Comparison of ENCODE assay signal across 8 cellular contexts in genomic region chr2:53715568-53715967, GRCh38. TPM values are rescaled to one million over a fixed set of nuclear protein-coding genes. Genes with fewer than 3 reads are reported as not detected.
A peak's percentile ranks its signal among the peaks of the same experiment; 100 is the strongest.
DNase-seq lines count a peak whose midpoint lies in the region; ATAC-seq, FAIRE-seq and TF ChIP-seq lines count a peak whose summit lies in the region.

No MANE protein-coding gene starts in this region.

- no peak overlapping the region for H2AFZ ChIP-seq in SK-N-SH (ENCODE audit: low read depth)

- CTCF ChIA-PET in SK-N-SH (lab: Yijun Ruan, JAX): interaction anchor here (0.6 to 1.3 kb wide), 8 partner anchors 8 to 1502 kb away, joined by 3 to 6 read pairs (median 3); partner anchors contain the start of gene CHAC2

- H3K27ac ChIP-seq in SK-N-SH (ENCODE audit: low read depth in 2 of 2, low read length in 1 of 2) (no peak overlapping the region), thyroid gland (no peak overlapping the region)

- no peak overlapping the region for H3K9ac ChIP-seq in SK-N-SH

- peaks cover 27% of the 10 kb centered on the region for H3K36me3 Mint-ChIP-seq in T-helper 2 cell treated with Interferon-gamma antibody and Interleukin-4, amounts not matched to agents 5 μg/mL and 100 μg/mL, for 36 hours (ENCODE audit: low read depth)

- H3K27ac Mint-ChIP-seq in T-helper 2 cell treated with Interferon-gamma antibody and Interleukin-4, amounts not matched to agents 5 μg/mL and 100 μg/mL, for 36 hours: no peak overlapping the region

- H3K9me2 ChIP-seq in SK-N-SH: no peaks in the 10 kb centered on the region

- H3K36me3 ChIP-seq in SK-N-SH (replicated peaks in 1 of 2; ENCODE audit: control insufficient read depth in 1 of 2, insufficient read depth in 2 of 2, low read length in 1 of 2): peaks cover 14 to 15% of the 10 kb centered on the region in 2 experiments
- no peaks in the 10 kb centered on the region for H3K36me3 ChIP-seq in thyroid gland

- no peak for ATAC-seq in SK-N-SH treated with all-trans-retinoic acid at 6 μM for 48 hours

- no peaks in the 10 kb centered on the region for H3K27me3 Mint-ChIP-seq in T-helper 2 cell treated with Interferon-gamma antibody and Interleukin-4, amounts not matched to agents 5 μg/mL and 100 μg/mL, for 36 hours (ENCODE audit: low read depth)

- no peak overlapping the region for H3K4me2 ChIP-seq in SK-N-SH

- H3K9me3 Mint-ChIP-seq in T-helper 2 cell treated with Interferon-gamma antibody and Interleukin-4, amounts not matched to agents 5 μg/mL and 100 μg/mL, for 36 hours: no peaks in the 10 kb centered on the region

- TF ChIP-seq RAD21 in SK-N-SH (IDR thresholded peaks at IDR 0.05; ENCODE audit: low read length): peak; percentile 42; the same call in 1 of the 2 replicates

- H3K4me3 Mint-ChIP-seq in T-helper 2 cell treated with Interferon-gamma antibody and Interleukin-4, amounts not matched to agents 5 μg/mL and 100 μg/mL, for 36 hours: no peak overlapping the region

- H3K4me1 ChIP-seq in SK-N-SH (ENCODE audit: control insufficient read depth in 1 of 2, insufficient read depth in 2 of 2, low read depth in 1 of 2, low read length in 1 of 2): no peaks in the 10 kb centered on the region
- peaks cover 5 to 11% of the 10 kb centered on the region in 2 donors for H3K4me1 ChIP-seq in thyroid gland

- no peak for TF ChIP-seq POLR2A in erythroblast (IDR thresholded peaks at IDR 0.05; ENCODE audit: low read length)
- no peak for TF ChIP-seq POLR2A in thyroid gland (IDR thresholded peaks at IDR 0.05)
- TF ChIP-seq POLR2A in GM12892 (IDR thresholded peaks at IDR 0.05; ENCODE audit: low read depth, low read length): no peak

- H4K20me1 ChIP-seq in SK-N-SH (ENCODE audit: insufficient read depth): no peaks in the 10 kb centered on the region

- DNase-seq in SK-N-SH (no peak), NCI-H1694 treated with DMSO at 0.1 percent for 48 hours (lab: John Stamatoyannopoulos, UW) (peak; percentile 42), erythroblast (lab: John Stamatoyannopoulos, UW) (peak; percentile 28 to 65), thyroid gland (no peak), GM12892 (ENCODE audit: insufficient read length) (no peak)
- no peak for DNase-seq in activated T-cell treated with anti-CD3 and anti-CD28 coated beads, Interleukin-2, amount 50 U/mL, for 48 hours
- DNase-seq in T-helper 2 cell treated with Interferon-gamma antibody and Interleukin-4, amounts not matched to agents 5 μg/mL and 100 μg/mL, for 36 hours (ENCODE audit: low spot score): no peak

- intact Hi-C loops in thyroid gland (cut with DNase I): no loop called here

- no peaks in the 10 kb centered on the region for H3K4me1 Mint-ChIP-seq in T-helper 2 cell treated with Interferon-gamma antibody and Interleukin-4, amounts not matched to agents 5 μg/mL and 100 μg/mL, for 36 hours (ENCODE audit: low read depth)

- no peaks in the 10 kb centered on the region for H3K9me3 ChIP-seq in SK-N-SH
- no peaks in the 10 kb centered on the region for H3K9me3 ChIP-seq in thyroid gland

- no peaks in the 10 kb centered on the region for H3F3A ChIP-seq in SK-N-SH (replicated peaks; ENCODE audit: insufficient read depth)

- no peaks in the 10 kb centered on the region for H3K27me3 ChIP-seq in SK-N-SH (ENCODE audit: insufficient read depth)
- H3K27me3 ChIP-seq in thyroid gland: no peaks in the 10 kb centered on the region

- TF ChIP-seq CTCF in SK-N-SH (IDR thresholded peaks at IDR 0.05) (peak; percentile 53), thyroid gland (IDR thresholded peaks at IDR 0.05) (peak in 4 of 6 experiments; percentile 12 to 61 (median 54))

- POLR2A ChIA-PET in SK-N-SH (lab: Yijun Ruan, JAX): no interaction called here

- FAIRE-seq in GM12892 (lab: Jason Lieb, UNC): no peak

- H3K4me3 ChIP-seq in SK-N-SH (ENCODE audit: low read depth in 2 of 2, low read length in 1 of 2) (no peak overlapping the region), thyroid gland (replicated peaks in 1 of 3) (no peak overlapping the region)

- no peak for TF ChIP-seq EP300 in SK-N-SH (IDR thresholded peaks at IDR 0.05; ENCODE audit: borderline replicate concordance in 1 of 2, low read depth in 1 of 2, low read length in 1 of 2)

- H3K79me2 ChIP-seq in SK-N-SH (ENCODE audit: insufficient read depth): peaks cover 1% of the 10 kb centered on the region; the same call in 1 of the 2 replicates

TF ChIP-seq in SK-N-SH, 30 proteins besides CTCF, POLR2A, EP300 and RAD21:
- no peak for TF ChIP-seq FOSL2 (IDR thresholded peaks at IDR 0.05; ENCODE audit: borderline replicate concordance, low read depth)
- 0 out of 2 replicates have a peak, but pooled peaks have one; percentile 6 for TF ChIP-seq SMC3 (IDR thresholded peaks at IDR 0.05; ENCODE audit: low read depth, low read length)
- no peak for TF ChIP-seq SIN3A (IDR thresholded peaks at IDR 0.05; ENCODE audit: borderline replicate concordance, low read depth, low read length)

TF ChIP-seq in SK-N-SH treated with all-trans-retinoic acid at 6 μM for 48 hours, 23 proteins besides CTCF, POLR2A, EP300 and RAD21:
- TF ChIP-seq ZNF565 (CRISPR knock-in tag; conservative IDR thresholded peaks at IDR 0.05; ENCODE audit: low read depth) (no peak), CSDC2 (CRISPR knock-in tag; IDR thresholded peaks at IDR 0.05) (no peak), TOX (CRISPR knock-in tag; IDR thresholded peaks at IDR 0.05; ENCODE audit: borderline replicate concordance) (no peak), ISL1 (CRISPR knock-in tag; IDR thresholded peaks at IDR 0.05) (no peak), TSHZ2 (CRISPR knock-in tag; IDR thresholded peaks at IDR 0.05) (no peak)
TF ChIP-seq in SK-N-SH treated with all-trans-retinoic acid at 6 μM for 48 hours: peak in this region for 0.

RNA-seq across cellular contexts. Expression of gene CHAC2, which starts 52.0 kb away (rescaled TPM):
- 2.1 and 2.9 TPM in 2 replicates for polyA plus RNA-seq in SK-N-SH (2012; rRNA removed)
- 4.2 and 4.4 TPM in 2 replicates for polyA plus RNA-seq in SK-N-SH (2012; cell fraction: cytosol; rRNA removed)
- 0.80 and 1.0 TPM in 2 replicates for polyA plus RNA-seq in SK-N-SH (2012; cell fraction: nucleus; rRNA removed)
- total RNA-seq in thyroid gland: 1 to 10 TPM; 1.7 to 3.2 (median 1.9) TPM
- 14.4 TPM for polyA plus RNA-seq in GM12892 (2012; ENCODE audit: missing spikeins)

Comparison
In these comparisons a context has a peak if more than half of its experiments do, and no peak if none do; other contexts are left out.
1. DNase-seq: peak in NCI-H1694 treated with DMSO at 0.1 percent for 48 hours (single experiment) and erythroblast (2 of 2); none in SK-N-SH (single experiment), thyroid gland (0 of 2), activated T-cell treated with anti-CD3 and anti-CD28 coated beads, Interleukin-2, amount 50 U/mL, for 48 hours (0 of 2), GM12892 (single experiment) and T-helper 2 cell treated with Interferon-gamma antibody and Interleukin-4, amounts not matched to agents 5 μg/mL and 100 μg/mL, for 36 hours (single experiment).